Comparison of ENCODE assay signal across 13 cellular contexts in genomic region chr4:159429693-159430035, GRCh38.
"Had no signal": no experiment of that assay in that cellular context is flagged by ENCODE, and none has a peak within 500 bp of the region (broad histone marks: within the 10 kb centered on the region; RNA-seq: fewer than 3 reads in every experiment).

No MANE protein-coding gene starts in this region.

- H3K4me3 ChIP-seq: adrenal gland, dorsolateral prefrontal cortex had no signal

- H3K36me3 Mint-ChIP-seq: activated naive CD4-positive, alpha-beta T cell treated with anti-CD3 and anti-CD28 coated beads, Interleukin-2, amount 10 ng/mL, durations not matched to agents 7 days and 5 days had no signal

- H3K27me3 Mint-ChIP-seq: activated T-cell treated with anti-CD3 and anti-CD28 coated beads, Interleukin-2, amount 50 U/mL, for 24 hours had no signal

- H3K9me3 Mint-ChIP-seq: activated naive CD4-positive, alpha-beta T cell treated with anti-CD3 and anti-CD28 coated beads, Interleukin-2, amount 10 ng/mL, durations not matched to agents 7 days and 5 days; activated T-cell treated with anti-CD3 and anti-CD28 coated beads, Interleukin-2, amount 50 U/mL, for 24 hours had no signal

- DNase-seq: activated CD4-positive, alpha-beta T cell treated with anti-CD3 and anti-CD28 coated beads, Interleukin-2, amount 50 U/mL, for 48 hours; activated CD4-positive, CD25-positive, alpha-beta regulatory T cell treated with anti-CD3 and anti-CD28 coated beads, Interleukin-2, amount 50 U/mL, for 72 hours; activated naive CD4-positive, alpha-beta T cell treated with anti-CD3 and anti-CD28 coated beads, Interleukin-2, amount 10 ng/mL, durations not matched to agents 7 days and 5 days; activated T-cell treated with anti-CD3 and anti-CD28 coated beads, Interleukin-2, amount 50 U/mL, for 24 hours; adrenal gland; dorsolateral prefrontal cortex; hypothalamus; kidney glomerular epithelial cell; mesendoderm; T-helper 1 cell; T1000 had no signal

- H3K4me1 Mint-ChIP-seq: activated naive CD4-positive, alpha-beta T cell treated with anti-CD3 and anti-CD28 coated beads, Interleukin-2, amount 10 ng/mL, durations not matched to agents 7 days and 5 days had no signal

- H3K27me3 ChIP-seq: adrenal gland, dorsolateral prefrontal cortex had no signal

- H3K4me3 Mint-ChIP-seq: activated naive CD4-positive, alpha-beta T cell treated with anti-CD3 and anti-CD28 coated beads, Interleukin-2, amount 10 ng/mL, durations not matched to agents 7 days and 5 days; activated T-cell treated with anti-CD3 and anti-CD28 coated beads, Interleukin-2, amount 50 U/mL, for 24 hours had no signal

- H3K9me3 ChIP-seq: adrenal gland, thoracic aorta had no signal

- H3K36me3 ChIP-seq: adrenal gland, thoracic aorta had no signal

- ATAC-seq: sciatic nerve had no signal

- H3K27ac ChIP-seq: adrenal gland, dorsolateral prefrontal cortex, thoracic aorta had no signal

- H3K27ac Mint-ChIP-seq: activated naive CD4-positive, alpha-beta T cell treated with anti-CD3 and anti-CD28 coated beads, Interleukin-2, amount 10 ng/mL, durations not matched to agents 7 days and 5 days; activated T-cell treated with anti-CD3 and anti-CD28 coated beads, Interleukin-2, amount 50 U/mL, for 24 hours had no signal
